8 cellular contexts compared by ENCODE assay signal in the genomic region with DNA sequence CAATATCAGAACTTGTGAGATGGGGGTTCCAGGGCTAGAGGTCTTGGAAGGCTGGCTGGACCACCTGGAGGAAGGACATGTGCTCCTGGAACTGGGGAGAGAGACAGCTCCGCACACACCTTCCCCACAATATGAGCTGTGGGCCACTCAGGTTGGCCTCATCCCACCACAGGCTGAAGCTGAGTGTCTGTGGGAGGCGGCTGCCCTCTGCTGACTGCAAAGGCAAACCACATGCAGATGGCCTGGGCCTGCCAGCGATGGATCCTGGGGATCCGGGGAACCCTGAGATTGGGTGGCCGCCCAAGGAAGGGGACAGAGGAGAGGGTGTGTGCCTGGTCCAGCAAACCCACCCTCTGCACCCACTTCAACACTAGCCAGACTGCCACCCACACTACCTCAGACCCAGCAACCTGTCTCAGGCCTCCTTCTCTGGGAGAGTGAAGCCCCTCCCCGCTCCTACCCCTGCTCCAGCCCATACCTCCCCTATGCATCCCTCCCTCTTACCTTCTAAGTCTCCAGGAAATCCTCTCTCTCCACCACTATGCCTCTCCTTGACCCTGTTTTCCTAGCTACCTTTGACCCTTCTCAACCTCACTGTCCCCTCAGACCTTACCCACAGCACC. TPM values are rescaled to one million over a fixed set of nuclear protein-coding genes. Genes with fewer than 3 reads are reported as not detected.
DNase-seq lines count a peak whose midpoint lies in the region; ATAC-seq and TF ChIP-seq lines count a peak whose summit lies in the region.

No MANE protein-coding gene starts in this region.

- ATAC-seq in HG02642 (IDR thresholded peaks at IDR 0.05; ENCODE audit: poor library complexity, unreplicated experiment) (no peak), HG03045 (IDR thresholded peaks at IDR 0.05; ENCODE audit: unreplicated experiment) (no peak)

- H3K9me3 Mint-ChIP-seq in activated naive CD4-positive, alpha-beta T cell treated with anti-CD3 and anti-CD28 coated beads, Interleukin-2, amount 10 ng/mL, durations not matched to agents 7 days and 5 days, result no peaks in the 10 kb centered on the region
- H3K9me3 Mint-ChIP-seq in progenitor cell of endocrine pancreas (ENCODE audit: low read depth), result no peaks in the 10 kb centered on the region

- CTCF ChIA-PET in activated naive CD4-positive, alpha-beta T cell treated with anti-CD3 and anti-CD28 coated beads, Interleukin-2, amount 10 ng/mL, durations not matched to agents 7 days and 5 days (lab: Charles Lee), result interaction anchor here (0.7 to 5.1 kb wide), 18 partner anchors 11 to 350 kb away, joined by 3 to 37 read pairs (median 4); no protein-coding TSS in a partner anchor

- H3K36me3 Mint-ChIP-seq in activated naive CD4-positive, alpha-beta T cell treated with anti-CD3 and anti-CD28 coated beads, Interleukin-2, amount 10 ng/mL, durations not matched to agents 7 days and 5 days, result no peaks in the 10 kb centered on the region
- no peaks in the 10 kb centered on the region for H3K36me3 Mint-ChIP-seq in progenitor cell of endocrine pancreas (ENCODE audit: insufficient read depth)

- peak; percentile 92 for TF ChIP-seq CTCF in progenitor cell of endocrine pancreas (IDR thresholded peaks at IDR 0.05; ENCODE audit: unreplicated experiment)

- DNase-seq in EH (ENCODE audit: low read depth) (peak; percentile 67), Kasumi-1 (lab: John Stamatoyannopoulos, UW) (peak; percentile 44 to 48), SKM-1 (lab: John Stamatoyannopoulos, UW; ENCODE audit: unreplicated experiment) (peak; percentile 12), glomerular visceral epithelial cell (ENCODE audit: extremely low spot score) (peak; percentile 69), progenitor cell of endocrine pancreas (ENCODE audit: low spot score, unreplicated experiment) (peak; percentile 65)
- DNase-seq in activated naive CD4-positive, alpha-beta T cell treated with anti-CD3 and anti-CD28 coated beads, Interleukin-2, amount 10 ng/mL, durations not matched to agents 7 days and 5 days, result peak; percentile 75

- H3K27ac Mint-ChIP-seq in activated naive CD4-positive, alpha-beta T cell treated with anti-CD3 and anti-CD28 coated beads, Interleukin-2, amount 10 ng/mL, durations not matched to agents 7 days and 5 days, result no peak overlapping the region
- no peak overlapping the region for H3K27ac Mint-ChIP-seq in progenitor cell of endocrine pancreas

- H3K4me1 Mint-ChIP-seq in activated naive CD4-positive, alpha-beta T cell treated with anti-CD3 and anti-CD28 coated beads, Interleukin-2, amount 10 ng/mL, durations not matched to agents 7 days and 5 days, result peaks cover 18% of the 10 kb centered on the region
- peaks cover 4% of the 10 kb centered on the region for H3K4me1 Mint-ChIP-seq in progenitor cell of endocrine pancreas (ENCODE audit: low read depth)

- peaks cover 15% of the 10 kb centered on the region for H3K27me3 Mint-ChIP-seq in activated naive CD4-positive, alpha-beta T cell treated with anti-CD3 and anti-CD28 coated beads, Interleukin-2, amount 10 ng/mL, durations not matched to agents 7 days and 5 days
- H3K27me3 Mint-ChIP-seq in progenitor cell of endocrine pancreas, result peaks cover 17% of the 10 kb centered on the region

- no peak overlapping the region for H3K4me3 Mint-ChIP-seq in activated naive CD4-positive, alpha-beta T cell treated with anti-CD3 and anti-CD28 coated beads, Interleukin-2, amount 10 ng/mL, durations not matched to agents 7 days and 5 days
- no peak overlapping the region for H3K4me3 Mint-ChIP-seq in progenitor cell of endocrine pancreas (ENCODE audit: low read depth)

RNA-seq across cellular contexts. Expression of a gene that starts 44.8 kb away (rescaled TPM):
- total RNA-seq in progenitor cell of endocrine pancreas, result 1.6 and 2.0 TPM in 2 replicates

Comparison
In these comparisons a context has a peak if more than half of its experiments do, and no peak if none do; other contexts are left out.
1. DNase-seq: peak in every context shown above with its lines; median percentile 75 in activated naive CD4-positive, alpha-beta T cell treated with anti-CD3 and anti-CD28 coated beads, Interleukin-2, amount 10 ng/mL, durations not matched to agents 7 days and 5 days; 69 in glomerular visceral epithelial cell; 67 in EH; 65 in progenitor cell of endocrine pancreas; 46 in Kasumi-1; 12 in SKM-1.